8 cellular contexts compared by ENCODE assay signal in the genomic region with DNA sequence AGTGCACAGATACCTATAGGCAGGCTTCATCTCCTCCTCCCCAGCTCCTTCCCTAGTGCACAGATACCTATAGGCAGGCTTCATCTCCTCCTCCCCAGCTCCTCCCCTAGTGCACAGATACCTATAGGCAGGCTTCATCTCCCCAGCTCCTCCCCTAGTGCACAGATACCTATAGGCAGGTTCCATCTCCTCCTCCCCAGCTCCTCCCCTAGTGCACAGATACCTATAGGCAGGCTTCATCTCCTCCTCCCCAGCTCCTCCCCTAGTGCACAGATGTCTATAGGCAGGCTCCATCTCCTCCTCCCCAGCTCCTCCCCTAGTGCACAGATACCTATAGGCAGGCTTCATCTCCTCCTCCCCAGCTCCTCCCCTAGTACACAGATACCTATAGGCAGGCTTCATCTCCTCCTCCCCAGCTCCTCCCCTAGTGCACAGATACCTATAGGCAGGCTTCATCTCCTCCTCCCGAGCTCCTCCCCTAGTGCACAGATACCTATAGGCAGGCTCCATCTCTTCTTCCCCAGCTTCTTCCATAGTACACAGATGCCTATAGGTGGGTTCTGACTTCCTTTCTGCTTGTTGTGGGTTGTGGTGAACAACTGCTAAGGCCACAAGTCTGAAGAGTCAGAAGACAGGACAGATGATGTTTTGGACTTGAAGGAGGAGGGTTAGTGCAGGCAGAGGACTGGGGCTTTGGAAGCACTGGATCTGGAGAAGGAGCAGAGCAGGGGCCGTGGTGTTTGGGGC. TPM values are rescaled to one million over a fixed set of nuclear protein-coding genes. Genes with fewer than 3 reads are reported as not detected.
A peak's percentile ranks its signal among the peaks of the same experiment; 100 is the strongest.
DNase-seq lines count a peak whose midpoint lies in the region; ATAC-seq and TF ChIP-seq lines count a peak whose summit lies in the region.
"Not testable (repeated sequence)": the region's sequence is repeated elsewhere in the genome, so short reads cannot be mapped to it uniquely, and the experiment has no call there.

No MANE protein-coding gene starts in this region.

- H3K4me2 ChIP-seq in mesendoderm (ENCODE audit: low read length) = not testable (repeated sequence)

- peak overlapping the region; percentile 46 for H3K9ac ChIP-seq in mesendoderm (ENCODE audit: low read length)

- H3K4ac ChIP-seq in mesendoderm (ENCODE audit: low read depth, low read length) = not testable (repeated sequence)

- H3K4me3 Mint-ChIP-seq in T-cell = peak overlapping the region; percentile 69 to 88 (median 78)
- peak overlapping the region; percentile 12 for H3K4me3 Mint-ChIP-seq in type B pancreatic cell

- H4K8ac ChIP-seq in mesendoderm (ENCODE audit: low read depth, low read length) = not testable (repeated sequence)

- not testable (repeated sequence) for H2BK15ac ChIP-seq in mesendoderm (replicated peaks; ENCODE audit: low read depth)

- peak overlapping the region; percentile 73 for H2BK5ac ChIP-seq in mesendoderm (ENCODE audit: low read length)

- H3K18ac ChIP-seq in mesendoderm (ENCODE audit: low read length) = peak overlapping the region; percentile 6

- not testable (repeated sequence) for H3K79me2 ChIP-seq in mesendoderm (ENCODE audit: control insufficient read depth, insufficient read depth, low read length)

- not testable (repeated sequence) for H3K4me3 ChIP-seq in mesendoderm (ENCODE audit: low read length)

- H3K4me1 Mint-ChIP-seq in T-cell = peaks cover 61 to 82% (median 76%) of the 10 kb centered on the region in 3 donors
- H3K4me1 Mint-ChIP-seq in type B pancreatic cell (ENCODE audit: unreplicated experiment) = peaks cover 37% of the 10 kb centered on the region

- H3K27ac Mint-ChIP-seq in T-cell (peak overlapping the region; percentile 87 to 92), type B pancreatic cell (peak overlapping the region; percentile 73)

- peaks cover 21% of the 10 kb centered on the region for H3K4me1 ChIP-seq in mesendoderm (ENCODE audit: control insufficient read depth, low read depth, low read length)

- not testable (repeated sequence) for H3K9me3 Mint-ChIP-seq in T-cell, type B pancreatic cell

- H2BK120ac ChIP-seq in mesendoderm (ENCODE audit: low read depth, low read length) = peak overlapping the region; percentile 6

- peak overlapping the region; percentile 76 for H3K56ac ChIP-seq in mesendoderm (ENCODE audit: low read length)

- not testable (repeated sequence) for H3K79me1 ChIP-seq in mesendoderm (ENCODE audit: low read length)

- not testable (repeated sequence) for H3K27me3 Mint-ChIP-seq in T-cell, type B pancreatic cell

- peak in 31 of 34 experiments; percentile 19 to 81 (median 57) for DNase-seq in T-cell
- peak; percentile 17 for DNase-seq in activated naive CD4-positive, alpha-beta T cell treated with Interleukin-2 at 50 U/mL for 16 hours
- not testable (repeated sequence) for DNase-seq in mesendoderm; type B pancreatic cell (ENCODE audit: extremely low spot score, unreplicated experiment)

- TF ChIP-seq CTCF in type B pancreatic cell (conservative IDR thresholded peaks at IDR 0.05) = not testable (repeated sequence)

- POLR2A ChIA-PET in T-cell (lab: Charles Lee) = interaction anchor here (0.6 to 1.5 kb wide), 7 partner anchors 13 to 32 kb away, joined by 3 to 9 read pairs (median 5); a partner anchor contains a TSS

- H4K5ac ChIP-seq in mesendoderm (ENCODE audit: low read length) = not testable (repeated sequence)

- H3K36me3 ChIP-seq in mesendoderm (ENCODE audit: control insufficient read depth, insufficient read depth, low read length) = not testable (repeated sequence)

- CTCF ChIA-PET in T-cell (lab: Charles Lee) = interaction anchor here (0.7 to 3.3 kb wide), 9 partner anchors 12 to 190 kb away, joined by 3 to 24 read pairs (median 3); a partner anchor contains a TSS

- not testable (repeated sequence) for H3K27me3 ChIP-seq in mesendoderm (ENCODE audit: insufficient read depth, low read length, poor library complexity)

- peak overlapping the region; percentile 30 for H3K27ac ChIP-seq in mesendoderm (ENCODE audit: low read depth, low read length)

- WGBS in mesendoderm (ENCODE audit: extremely low coverage, insufficient coverage, low lambda C conversion rate) = no CpG with 5 or more reads among the region's 2 CpGs

- H3K36me3 Mint-ChIP-seq in T-cell = peaks cover 47% of the 10 kb centered on the region
- H3K36me3 Mint-ChIP-seq in type B pancreatic cell = not testable (repeated sequence)

- H2AK5ac ChIP-seq in mesendoderm (ENCODE audit: low read length) = peak overlapping the region; percentile 79

- ATAC-seq in GM18498 (IDR thresholded peaks at IDR 0.05; ENCODE audit: unreplicated experiment) = peak; percentile 56
- ATAC-seq in GM19452 (IDR thresholded peaks at IDR 0.05; ENCODE audit: unreplicated experiment) = peak; percentile 55
- peak; percentile 39 for ATAC-seq in HG02870 (IDR thresholded peaks at IDR 0.05; ENCODE audit: unreplicated experiment)
- peak; percentile 79 for ATAC-seq in HG03521 (IDR thresholded peaks at IDR 0.05; ENCODE audit: unreplicated experiment)
- ATAC-seq in T-cell (replicated peaks in 1 of 4) = peak; percentile 80 to 85 (median 83)

- H3K23ac ChIP-seq in mesendoderm (ENCODE audit: low read length) = peak overlapping the region; percentile 92

RNA-seq across cellular contexts. Expression of a gene that starts 29.5 kb away (rescaled TPM):
- total RNA-seq in T-cell (100 to 1,000 TPM; 361 to 422 (median 392) TPM), type B pancreatic cell (ENCODE audit: low replicate concordance) (39.0 and 62.6 TPM in 2 replicates)
- polyA plus RNA-seq in mesendoderm (2013, experiment 1 of 2) = 8.8 TPM
- polyA plus RNA-seq in mesendoderm (2013, experiment 2 of 2) = 8.7 TPM
